10 cellular contexts compared by ENCODE assay signal in the genomic region with DNA sequence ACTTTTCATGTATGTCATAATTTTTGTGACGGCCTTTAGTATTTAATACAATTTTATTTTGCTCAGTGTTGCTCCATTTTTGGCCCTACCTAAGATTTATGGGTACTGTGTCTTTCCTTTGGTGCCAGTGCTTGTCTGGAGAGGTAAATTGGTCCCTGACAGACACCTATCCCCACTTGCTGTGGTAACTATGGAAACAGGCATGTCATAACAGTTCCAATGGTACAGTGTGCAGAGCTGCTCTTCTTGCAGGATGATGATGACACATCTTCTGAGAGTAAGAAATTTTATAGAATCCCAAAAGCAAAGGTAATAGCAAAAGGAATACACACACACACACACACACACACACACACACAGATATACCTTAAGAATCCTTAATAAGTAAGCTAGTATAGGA.
"Had no signal": no experiment of that assay in that cellular context is flagged by ENCODE, and none has a peak within 500 bp of the region (broad histone marks: within the 10 kb centered on the region; RNA-seq: fewer than 3 reads in every experiment).

No MANE protein-coding gene starts in this region.

- H3K27me3 ChIP-seq: adrenal gland, stomach had no signal

- ATAC-seq: lower lobe of right lung had no signal

- H3K9me3 Mint-ChIP-seq: naive B cell had no signal

- H3K4me1 ChIP-seq: adrenal gland, lower lobe of right lung, parathyroid adenoma, stomach had no signal

- H3K4me3 ChIP-seq: adrenal gland, lower lobe of right lung, stomach, thoracic aorta had no signal

- H3K27me3 Mint-ChIP-seq: naive B cell had no signal

- H3K36me3 ChIP-seq: adrenal gland, lower lobe of right lung, stomach, thoracic aorta had no signal

- H3K4me1 Mint-ChIP-seq: naive B cell had no signal

- H3K4me3 Mint-ChIP-seq: naive B cell had no signal

- H3K27ac Mint-ChIP-seq: naive B cell had no signal

- DNase-seq: activated naive CD4-positive, alpha-beta T cell treated with anti-CD3 and anti-CD28 coated beads, Interleukin-2, amount 50 U/mL, for 16 hours; adrenal gland; effector memory CD4-positive, alpha-beta T cell; lower lobe of right lung; midbrain; naive B cell; small intestine; stomach had no signal

- H3K9me3 ChIP-seq: lower lobe of right lung, stomach, thoracic aorta had no signal

- H3K27ac ChIP-seq: adrenal gland, lower lobe of right lung, parathyroid adenoma, stomach, thoracic aorta had no signal
